In genomic region chr2:62857139-62857931, GRCh38 we compare ENCODE assay signal across 21 cellular contexts.
A peak's percentile ranks its signal among the peaks of the same experiment; 100 is the strongest.
DNase-seq lines count a peak whose midpoint lies in the region; ATAC-seq, FAIRE-seq and TF ChIP-seq lines count a peak whose summit lies in the region.
"Had no signal": no experiment of that assay in that cellular context is flagged by ENCODE, and none has a peak within 500 bp of the region (broad histone marks: within the 10 kb centered on the region; RNA-seq: fewer than 3 reads in every experiment).

No MANE protein-coding gene starts in this region.

- H3K27ac Mint-ChIP-seq in Caco-2 (ENCODE audit: unreplicated experiment), result peak overlapping the region; percentile 34
- no peak overlapping the region for H3K27ac Mint-ChIP-seq in activated naive CD4-positive, alpha-beta T cell treated with anti-CD3 and anti-CD28 coated beads, Interleukin-2, amount 10 ng/mL, durations not matched to agents 7 days and 5 days
- H3K27ac Mint-ChIP-seq: CD4-positive, CD25-positive, alpha-beta regulatory T cell had no signal

- peak overlapping the region; percentile 29 for H3K27ac ChIP-seq in PC-3 (ENCODE audit: low read length)
- H3K27ac ChIP-seq in PC-9, result no peak overlapping the region
- no peak overlapping the region for H3K27ac ChIP-seq in adrenal gland
- H3K27ac ChIP-seq: GM23248 had no signal

- no peak for TF ChIP-seq CTCF in Caco-2 (IDR thresholded peaks at IDR 0.05; ENCODE audit: insufficient read depth in 1 of 2, low read depth in 1 of 2, low read length in 1 of 2, severe bottlenecking in 1 of 2, unreplicated experiment in 1 of 2)
- TF ChIP-seq CTCF in PC-3 (conservative IDR thresholded peaks at IDR 0.05; ENCODE audit: low read depth, low read length), result no peak
- no peak for TF ChIP-seq CTCF in PC-9 (conservative IDR thresholded peaks at IDR 0.05)
- no peak for TF ChIP-seq CTCF in adrenal gland (IDR thresholded peaks at IDR 0.05)

- H3K36me3 Mint-ChIP-seq in Caco-2 (ENCODE audit: insufficient read depth, unreplicated experiment), result peaks cover 34% of the 10 kb centered on the region
- H3K36me3 Mint-ChIP-seq in activated naive CD4-positive, alpha-beta T cell treated with anti-CD3 and anti-CD28 coated beads, Interleukin-2, amount 10 ng/mL, durations not matched to agents 7 days and 5 days, result peaks cover 4% of the 10 kb centered on the region

- DNase-seq in NCI-H2029 treated with DMSO at 0.1 percent for 48 hours (lab: John Stamatoyannopoulos, UW) (peak; percentile 0), NCI-H2029 (lab: John Stamatoyannopoulos, UW) (no peak), Caco-2 (peak in 1 of 2 experiments; percentile 20), PC-3 (peak; percentile 54), frontal cortex (ENCODE audit: low spot score in 2 of 2) (no peak), PC-9 (no peak), adrenal gland (no peak)
- DNase-seq in activated naive CD4-positive, alpha-beta T cell treated with anti-CD3 and anti-CD28 coated beads, Interleukin-2, amount 10 ng/mL, durations not matched to agents 7 days and 5 days, result no peak
- DNase-seq: BE2C; CD4-positive, CD25-positive, alpha-beta regulatory T cell; GM23248; NCI-H1092; NCI-H1436; NCI-H187 treated with DMSO at 0.1 percent for 48 hours; NCI-H226; NCI-H524; NCI-H82; SHP77; SK-N-SH had no signal

- POLR2A ChIA-PET in Caco-2 (lab: Charles Lee) (no interaction called here), PC-3 (lab: Charles Lee; ENCODE audit: unreplicated experiment) (no interaction called here), PC-9 (lab: Charles Lee; ENCODE audit: unreplicated experiment) (no interaction called here)

- 0 out of 2 replicates have a peak overlapping the region, but pooled peaks have one; percentile 6 for H3K4me2 ChIP-seq in PC-3 (ENCODE audit: low read length)
- H3K4me2 ChIP-seq in PC-9, result no peak overlapping the region
- H3K4me2 ChIP-seq: SK-N-SH had no signal

- H4K20me1 ChIP-seq in PC-3 (ENCODE audit: low read length) (no peaks in the 10 kb centered on the region), PC-9 (ENCODE audit: insufficient read depth) (no peaks in the 10 kb centered on the region)

- H3K9ac ChIP-seq in PC-3 (ENCODE audit: low read length), result no peak overlapping the region
- H3K9ac ChIP-seq: GM23248, SK-N-SH had no signal

- peak; percentile 78 for ATAC-seq in PC-3

- WGBS in adrenal gland, 4 donors, result 81 to 98% (median 89%) methylated on average over 6 of the region's 6 CpGs

- H3K9me2 ChIP-seq in PC-3 (replicated peaks; ENCODE audit: low read length) (no peaks in the 10 kb centered on the region), PC-9 (ENCODE audit: insufficient read depth) (no peaks in the 10 kb centered on the region)
- H3K9me2 ChIP-seq: SK-N-SH had no signal

- BruUV-seq in Caco-2 (replicated peaks; lab: Mats Ljungman, UMichigan) (no TSS peak), PC-3 (replicated peaks; lab: Mats Ljungman, UMichigan) (no TSS peak), PC-9 (replicated peaks; lab: Mats Ljungman, UMichigan) (no TSS peak)

- H3K79me2 ChIP-seq in PC-3 (ENCODE audit: low read length), result no peaks in the 10 kb centered on the region
- H3K79me2 ChIP-seq in PC-9 (ENCODE audit: low read depth), result no peaks in the 10 kb centered on the region

- H3K4me1 Mint-ChIP-seq in Caco-2 (ENCODE audit: low read depth, unreplicated experiment), result peaks cover 17% of the 10 kb centered on the region
- H3K4me1 Mint-ChIP-seq in activated naive CD4-positive, alpha-beta T cell treated with anti-CD3 and anti-CD28 coated beads, Interleukin-2, amount 10 ng/mL, durations not matched to agents 7 days and 5 days, result no peaks in the 10 kb centered on the region
- H3K4me1 Mint-ChIP-seq: CD4-positive, CD25-positive, alpha-beta regulatory T cell had no signal

- no peak overlapping the region for H2AFZ ChIP-seq in PC-3 (ENCODE audit: low read length)
- no peak overlapping the region for H2AFZ ChIP-seq in PC-9
- H2AFZ ChIP-seq: GM23248 had no signal

- intact Hi-C loops in Caco-2 (cut with micrococcal nuclease; ENCODE audit: unreplicated experiment), result no loop called here
- intact Hi-C loops in PC-3 (cut with micrococcal nuclease), result no loop called here
- intact Hi-C loops in PC-9 (cut with micrococcal nuclease; ENCODE audit: unreplicated experiment), result no loop called here
- intact Hi-C loops in adrenal gland (cut with DNase I), result no loop called here

- peak; percentile 63 for FAIRE-seq in frontal cortex (lab: Jason Lieb, UNC)
- FAIRE-seq: GM18507 had no signal

- H3K4me3 ChIP-seq in Caco-2 (ENCODE audit: low read depth, low read length), result no peak overlapping the region
- no peak overlapping the region for H3K4me3 ChIP-seq in PC-3 (ENCODE audit: low read length)
- H3K4me3 ChIP-seq in PC-9, result no peak overlapping the region
- H3K4me3 ChIP-seq in adrenal gland, result no peak overlapping the region
- H3K4me3 ChIP-seq: GM23248, HAP-1 had no signal

- H3K9me3 ChIP-seq in Caco-2 (no peaks in the 10 kb centered on the region), PC-3 (ENCODE audit: low read length) (no peaks in the 10 kb centered on the region), PC-9 (ENCODE audit: insufficient read depth, low read depth) (no peaks in the 10 kb centered on the region), adrenal gland (replicated peaks in 1 of 3) (no peaks in the 10 kb centered on the region)
- H3K9me3 ChIP-seq: BE2C, SK-N-SH had no signal

- H3F3A ChIP-seq in PC-3 (ENCODE audit: low read length, unreplicated experiment) (no peaks in the 10 kb centered on the region), PC-9 (ENCODE audit: insufficient read depth, low read depth) (no peaks in the 10 kb centered on the region)

- no peaks in the 10 kb centered on the region for H3K27me3 Mint-ChIP-seq in Caco-2 (ENCODE audit: insufficient read depth, unreplicated experiment)
- no peaks in the 10 kb centered on the region for H3K27me3 Mint-ChIP-seq in activated naive CD4-positive, alpha-beta T cell treated with anti-CD3 and anti-CD28 coated beads, Interleukin-2, amount 10 ng/mL, durations not matched to agents 7 days and 5 days
- H3K27me3 Mint-ChIP-seq: CD4-positive, CD25-positive, alpha-beta regulatory T cell had no signal

- H3K9me3 Mint-ChIP-seq in Caco-2 (ENCODE audit: unreplicated experiment), result peaks cover 16% of the 10 kb centered on the region
- H3K9me3 Mint-ChIP-seq in activated naive CD4-positive, alpha-beta T cell treated with anti-CD3 and anti-CD28 coated beads, Interleukin-2, amount 10 ng/mL, durations not matched to agents 7 days and 5 days, result no peaks in the 10 kb centered on the region

- CTCF ChIA-PET in Caco-2 (lab: Charles Lee) (no interaction called here), PC-3 (lab: Charles Lee) (no interaction called here), PC-9 (lab: Charles Lee) (no interaction called here)
- CTCF ChIA-PET in activated naive CD4-positive, alpha-beta T cell treated with anti-CD3 and anti-CD28 coated beads, Interleukin-2, amount 10 ng/mL, durations not matched to agents 7 days and 5 days (lab: Charles Lee), result no interaction called here

- H3K4me3 Mint-ChIP-seq in Caco-2 (ENCODE audit: unreplicated experiment), result no peak overlapping the region
- H3K4me3 Mint-ChIP-seq in activated naive CD4-positive, alpha-beta T cell treated with anti-CD3 and anti-CD28 coated beads, Interleukin-2, amount 10 ng/mL, durations not matched to agents 7 days and 5 days, result no peak overlapping the region
- H3K4me3 Mint-ChIP-seq: CD4-positive, CD25-positive, alpha-beta regulatory T cell had no signal

- H3K27me3 ChIP-seq in Caco-2 (replicated peaks; ENCODE audit: control insufficient read depth, insufficient read depth, low read length), result no peaks in the 10 kb centered on the region
- no peaks in the 10 kb centered on the region for H3K27me3 ChIP-seq in PC-3 (ENCODE audit: low read length)
- no peaks in the 10 kb centered on the region for H3K27me3 ChIP-seq in PC-9 (ENCODE audit: insufficient read depth, low read depth)
- no peaks in the 10 kb centered on the region for H3K27me3 ChIP-seq in adrenal gland
- H3K27me3 ChIP-seq: BE2C had no signal

- peaks cover 13% of the 10 kb centered on the region for H3K36me3 ChIP-seq in Caco-2 (ENCODE audit: control insufficient read depth, insufficient read depth, low read length)
- peaks cover 5% of the 10 kb centered on the region; the same call in 1 of the 2 replicates for H3K36me3 ChIP-seq in PC-3 (ENCODE audit: low read depth, low read length)
- peaks cover 11% of the 10 kb centered on the region for H3K36me3 ChIP-seq in PC-9 (ENCODE audit: low read depth)
- peaks cover 0 to 5% of the 10 kb centered on the region in 2 donors for H3K36me3 ChIP-seq in adrenal gland (replicated peaks in 1 of 2)
- H3K36me3 ChIP-seq: BE2C had no signal

- no peak for TF ChIP-seq POLR2A in adrenal gland (IDR thresholded peaks at IDR 0.05)

- H3K4me1 ChIP-seq in Caco-2 (peaks cover 30% of the 10 kb centered on the region), PC-3 (ENCODE audit: insufficient read depth, low read length) (peaks cover 16% of the 10 kb centered on the region), PC-9 (replicated peaks; ENCODE audit: insufficient read depth) (no peaks in the 10 kb centered on the region), adrenal gland (replicated peaks in 1 of 2) (no peaks in the 10 kb centered on the region)
- H3K4me1 ChIP-seq: BE2C had no signal

Comparison
In these comparisons a context has a peak if more than half of its experiments do, and no peak if none do; other contexts are left out.
1. DNase-seq: peak in NCI-H2029 treated with DMSO at 0.1 percent for 48 hours (single experiment) and PC-3 (single experiment); none in NCI-H2029 (single experiment), frontal cortex (0 of 2), PC-9 (0 of 2), activated naive CD4-positive, alpha-beta T cell treated with anti-CD3 and anti-CD28 coated beads, Interleukin-2, amount 10 ng/mL, durations not matched to agents 7 days and 5 days (single experiment) and adrenal gland (0 of 7).